In the genomic region with DNA sequence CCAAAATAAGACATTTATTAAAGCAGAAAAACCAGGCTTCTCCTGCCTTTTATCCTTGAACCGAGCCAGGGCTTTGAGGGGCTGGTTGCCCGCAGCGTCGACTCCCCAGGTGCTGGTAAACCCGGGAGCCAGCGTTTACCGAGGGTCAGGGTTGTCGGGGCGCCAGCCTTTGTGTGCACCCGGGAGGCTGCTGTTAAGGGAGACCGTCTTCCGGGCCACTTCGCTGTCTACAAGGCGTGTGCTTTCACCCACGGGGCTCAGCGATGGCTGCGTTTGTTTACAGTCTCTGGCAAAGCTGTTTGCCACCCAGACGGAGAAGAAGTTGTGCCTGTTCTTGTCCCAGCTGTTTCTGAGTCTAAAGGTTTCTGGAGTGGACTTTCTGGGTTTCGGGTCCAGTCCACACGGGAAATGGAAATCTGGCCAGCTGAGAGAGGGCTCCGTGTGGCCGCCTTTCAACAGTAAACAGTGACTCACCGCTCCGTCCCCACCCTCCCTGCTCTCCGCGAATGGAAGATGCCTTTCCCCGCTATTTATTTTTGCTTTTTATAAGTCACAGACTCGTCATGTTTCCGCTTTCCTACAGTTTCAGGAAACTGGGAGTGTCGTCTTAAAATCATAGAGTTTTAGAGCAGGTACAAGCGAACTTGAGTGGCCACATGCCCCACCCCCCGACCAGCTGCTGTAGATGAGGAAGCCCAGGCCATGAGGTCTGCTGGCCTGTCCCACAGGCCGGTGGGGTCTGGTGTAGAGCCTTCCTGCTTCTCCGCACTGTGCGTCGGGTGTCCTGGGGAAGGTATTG, we compare ENCODE assay signal across 2 cellular contexts.
A peak's percentile ranks its signal among the peaks of the same experiment; 100 is the strongest.
TF ChIP-seq lines count a peak whose summit lies in the region.

No MANE protein-coding gene starts in this region.

TF ChIP-seq in A549, 52 proteins besides CTCF, POLR2A, EP300 and RAD21 (continued from another document):
- no peak for TF ChIP-seq NFE2L2 (conservative IDR thresholded peaks at IDR 0.05; ENCODE audit: low read length)
- no peak for TF ChIP-seq RARB (CRISPR knock-in tag; IDR thresholded peaks at IDR 0.05)
- TF ChIP-seq, protein P1, sequence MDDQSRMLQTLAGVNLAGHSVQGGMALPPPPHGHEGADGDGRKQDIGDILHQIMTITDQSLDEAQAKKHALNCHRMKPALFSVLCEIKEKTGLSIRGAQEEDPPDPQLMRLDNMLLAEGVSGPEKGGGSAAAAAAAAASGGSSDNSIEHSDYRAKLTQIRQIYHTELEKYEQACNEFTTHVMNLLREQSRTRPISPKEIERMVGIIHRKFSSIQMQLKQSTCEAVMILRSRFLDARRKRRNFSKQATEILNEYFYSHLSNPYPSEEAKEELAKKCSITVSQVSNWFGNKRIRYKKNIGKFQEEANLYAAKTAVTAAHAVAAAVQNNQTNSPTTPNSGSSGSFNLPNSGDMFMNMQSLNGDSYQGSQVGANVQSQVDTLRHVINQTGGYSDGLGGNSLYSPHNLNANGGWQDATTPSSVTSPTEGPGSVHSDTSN (IDR thresholded peaks at IDR 0.05) = peak; percentile 57
- no peak for TF ChIP-seq CHD4 (IDR thresholded peaks at IDR 0.05; ENCODE audit: borderline replicate concordance)
- TF ChIP-seq MYC (IDR thresholded peaks at IDR 0.05; ENCODE audit: borderline replicate concordance, low read length) = no peak; the same call in 1 of the 2 replicates
- no peak for TF ChIP-seq KDM5A (IDR thresholded peaks at IDR 0.05)
- no peak; the same call in 1 of the 2 replicates for TF ChIP-seq POLR2AphosphoS2 (conservative IDR thresholded peaks at IDR 0.05; ENCODE audit: low read length)
- TF ChIP-seq, protein P2, sequence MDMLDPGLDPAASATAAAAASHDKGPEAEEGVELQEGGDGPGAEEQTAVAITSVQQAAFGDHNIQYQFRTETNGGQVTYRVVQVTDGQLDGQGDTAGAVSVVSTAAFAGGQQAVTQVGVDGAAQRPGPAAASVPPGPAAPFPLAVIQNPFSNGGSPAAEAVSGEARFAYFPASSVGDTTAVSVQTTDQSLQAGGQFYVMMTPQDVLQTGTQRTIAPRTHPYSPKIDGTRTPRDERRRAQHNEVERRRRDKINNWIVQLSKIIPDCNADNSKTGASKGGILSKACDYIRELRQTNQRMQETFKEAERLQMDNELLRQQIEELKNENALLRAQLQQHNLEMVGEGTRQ (IDR thresholded peaks at IDR 0.05) = no peak
- peak; percentile 64 for TF ChIP-seq GATA3 (IDR thresholded peaks at IDR 0.05; ENCODE audit: borderline replicate concordance)
- TF ChIP-seq SMC3 (IDR thresholded peaks at IDR 0.05) = no peak
- no peak for TF ChIP-seq BHLHE40 (IDR thresholded peaks at IDR 0.05; ENCODE audit: low read depth, low read length)
- TF ChIP-seq, protein P3, sequence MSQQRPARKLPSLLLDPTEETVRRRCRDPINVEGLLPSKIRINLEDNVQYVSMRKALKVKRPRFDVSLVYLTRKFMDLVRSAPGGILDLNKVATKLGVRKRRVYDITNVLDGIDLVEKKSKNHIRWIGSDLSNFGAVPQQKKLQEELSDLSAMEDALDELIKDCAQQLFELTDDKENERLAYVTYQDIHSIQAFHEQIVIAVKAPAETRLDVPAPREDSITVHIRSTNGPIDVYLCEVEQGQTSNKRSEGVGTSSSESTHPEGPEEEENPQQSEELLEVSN (IDR thresholded peaks at IDR 0.05; ENCODE audit: borderline replicate concordance, low read depth) = no peak
- TF ChIP-seq EHMT2 (IDR thresholded peaks at IDR 0.05; ENCODE audit: low read depth) = no peak
- TF ChIP-seq KDM1A (IDR thresholded peaks at IDR 0.05; ENCODE audit: low read depth) = no peak
- no peak for TF ChIP-seq SREBF2 (IDR thresholded peaks at IDR 0.05)
- no peak for TF ChIP-seq ZNF302 (CRISPR knock-in tag; IDR thresholded peaks at IDR 0.05)
- no peak; the same call in 1 of the 2 replicates for TF ChIP-seq FOXS1 (CRISPR knock-in tag; IDR thresholded peaks at IDR 0.05)
- TF ChIP-seq PHF8 (IDR thresholded peaks at IDR 0.05; ENCODE audit: borderline replicate concordance, low read depth) = no peak

TF ChIP-seq in HEK293, 187 proteins besides CTCF, POLR2A, EP300 and RAD21 (continued from another document):
- TF ChIP-seq PRDM10 (tag by site-specific recombination; IDR thresholded peaks at IDR 0.05) (peak; percentile 91), ZFP69B (tag by site-specific recombination; IDR thresholded peaks at IDR 0.05) (peak; percentile 69), PRDM1 (tag by site-specific recombination; IDR thresholded peaks at IDR 0.05) (peak; percentile 85), ZNF398 (tag by site-specific recombination; IDR thresholded peaks at IDR 0.05) (no peak), SP7 (tag by site-specific recombination; IDR thresholded peaks at IDR 0.05) (0 out of 2 replicates have a peak, but pooled peaks have one; percentile 13), ZNF747 (tag by site-specific recombination; IDR thresholded peaks at IDR 0.05) (no peak), KLF8 (tag by site-specific recombination; IDR thresholded peaks at IDR 0.05) (peak; percentile 46; the same call in 1 of the 2 replicates), RBAK (tag by site-specific recombination; IDR thresholded peaks at IDR 0.05) (no peak), ZNF148 (tag by site-specific recombination; IDR thresholded peaks at IDR 0.05; ENCODE audit: borderline replicate concordance) (no peak), ZNF404 (tag by site-specific recombination; IDR thresholded peaks at IDR 0.05) (no peak), ZNF112 (tag by site-specific recombination; IDR thresholded peaks at IDR 0.05) (no peak), HOXC10 (CRISPR knock-in tag; IDR thresholded peaks at IDR 0.05) (no peak), ZNF24 (tag by site-specific recombination; IDR thresholded peaks at IDR 0.05) (no peak), ZNF394 (tag by site-specific recombination; IDR thresholded peaks at IDR 0.05; ENCODE audit: borderline replicate concordance) (0 out of 2 replicates have a peak, but pooled peaks have one; percentile 10), ZNF629 (tag by site-specific recombination; IDR thresholded peaks at IDR 0.05) (peak; percentile 72), ZNF138 (tag by site-specific recombination; IDR thresholded peaks at IDR 0.05; ENCODE audit: borderline replicate concordance) (no peak), ZNF366 (tag by site-specific recombination; conservative IDR thresholded peaks at IDR 0.05) (peak; percentile 46)
- TF ChIP-seq, protein P4, sequence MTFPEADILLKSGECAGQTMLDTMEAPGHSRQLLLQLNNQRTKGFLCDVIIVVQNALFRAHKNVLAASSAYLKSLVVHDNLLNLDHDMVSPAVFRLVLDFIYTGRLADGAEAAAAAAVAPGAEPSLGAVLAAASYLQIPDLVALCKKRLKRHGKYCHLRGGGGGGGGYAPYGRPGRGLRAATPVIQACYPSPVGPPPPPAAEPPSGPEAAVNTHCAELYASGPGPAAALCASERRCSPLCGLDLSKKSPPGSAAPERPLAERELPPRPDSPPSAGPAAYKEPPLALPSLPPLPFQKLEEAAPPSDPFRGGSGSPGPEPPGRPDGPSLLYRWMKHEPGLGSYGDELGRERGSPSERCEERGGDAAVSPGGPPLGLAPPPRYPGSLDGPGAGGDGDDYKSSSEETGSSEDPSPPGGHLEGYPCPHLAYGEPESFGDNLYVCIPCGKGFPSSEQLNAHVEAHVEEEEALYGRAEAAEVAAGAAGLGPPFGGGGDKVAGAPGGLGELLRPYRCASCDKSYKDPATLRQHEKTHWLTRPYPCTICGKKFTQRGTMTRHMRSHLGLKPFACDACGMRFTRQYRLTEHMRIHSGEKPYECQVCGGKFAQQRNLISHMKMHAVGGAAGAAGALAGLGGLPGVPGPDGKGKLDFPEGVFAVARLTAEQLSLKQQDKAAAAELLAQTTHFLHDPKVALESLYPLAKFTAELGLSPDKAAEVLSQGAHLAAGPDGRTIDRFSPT (tag by site-specific recombination; IDR thresholded peaks at IDR 0.05) = 0 out of 2 replicates have a peak, but pooled peaks have one; percentile 20
TF ChIP-seq in HEK293: peak in this region for 18.
